In genomic region chr6:118551063-118551672, GRCh38 we compare ENCODE assay signal across 7 cellular contexts. TPM values are rescaled to one million over a fixed set of nuclear protein-coding genes. Genes with fewer than 3 reads are reported as not detected.
DNase-seq lines count a peak whose midpoint lies in the region; ATAC-seq and TF ChIP-seq lines count a peak whose summit lies in the region.

No MANE protein-coding gene starts in this region.

- H3K79me2 ChIP-seq in PC-3 (ENCODE audit: low read length): no peaks in the 10 kb centered on the region

- intact Hi-C loops in PC-3 (cut with micrococcal nuclease) (loop anchor here (1.0 to 5.0 kb wide), 4 partner anchors 42 to 709 kb away; no protein-coding TSS in a partner anchor), colonic mucosa (cut with DNase I) (no loop called here), uterus (cut with DNase I; ENCODE audit: low total_unique reads) (no loop called here)

- BruUV-seq in PC-3 (replicated peaks; lab: Mats Ljungman, UMichigan): no TSS peak

- H3K9ac ChIP-seq in PC-3 (ENCODE audit: low read length): no peak overlapping the region
- no peak overlapping the region for H3K9ac ChIP-seq in colonic mucosa (ENCODE audit: low read depth in 2 of 2, low read length in 2 of 2)

- POLR2A ChIA-PET in PC-3 (lab: Charles Lee; ENCODE audit: unreplicated experiment): no interaction called here

- H3K27me3 ChIP-seq in PC-3 (ENCODE audit: low read length): no peaks in the 10 kb centered on the region
- H3K27me3 ChIP-seq in colonic mucosa: no peaks in the 10 kb centered on the region
- H3K27me3 ChIP-seq in uterus: no peaks in the 10 kb centered on the region

- peak; percentile 95 for ATAC-seq in GM21447 (IDR thresholded peaks at IDR 0.05; ENCODE audit: unreplicated experiment)
- peak; percentile 53; the same call in 1 of the 2 replicates for ATAC-seq in PC-3

- H3K27ac ChIP-seq in PC-3 (ENCODE audit: low read length): no peak overlapping the region
- no peak overlapping the region for H3K27ac ChIP-seq in colonic mucosa
- peak overlapping the region; percentile 47 to 88 for H3K27ac ChIP-seq in uterus

- DNase-seq in GM03348 (ENCODE audit: low spot score): peak; percentile 46
- peak; percentile 37 for DNase-seq in HT-29 (ENCODE audit: low spot score)
- peak; percentile 56 for DNase-seq in PC-3
- DNase-seq in colonic mucosa: no peak
- peak; percentile 70 to 80 for DNase-seq in lung microvascular endothelial cell (ENCODE audit: low read depth in 2 of 2)
- no peak for DNase-seq in uterus

- H3K4me2 ChIP-seq in PC-3 (ENCODE audit: low read length): no peak overlapping the region

- no peaks in the 10 kb centered on the region for H3K9me2 ChIP-seq in PC-3 (replicated peaks; ENCODE audit: low read length)

- no peaks in the 10 kb centered on the region for H3F3A ChIP-seq in PC-3 (ENCODE audit: low read length, unreplicated experiment)

- H3K4me1 ChIP-seq in PC-3 (ENCODE audit: insufficient read depth, low read length) (no peaks in the 10 kb centered on the region), colonic mucosa (no peaks in the 10 kb centered on the region), uterus (no peaks in the 10 kb centered on the region)

- H3K4me3 ChIP-seq in PC-3 (ENCODE audit: low read length) (no peak overlapping the region), colonic mucosa (no peak overlapping the region), uterus (peak overlapping the region; percentile 18 to 31)

- no peaks in the 10 kb centered on the region for H4K20me1 ChIP-seq in PC-3 (ENCODE audit: low read length)

- CTCF ChIA-PET in PC-3 (lab: Charles Lee): no interaction called here

- H3K9me3 ChIP-seq in PC-3 (ENCODE audit: low read length): no peaks in the 10 kb centered on the region
- H3K9me3 ChIP-seq in colonic mucosa: no peaks in the 10 kb centered on the region
- H3K9me3 ChIP-seq in uterus: no peaks in the 10 kb centered on the region

- no peak overlapping the region for H2AFZ ChIP-seq in PC-3 (ENCODE audit: low read length)

- TF ChIP-seq CTCF in PC-3 (conservative IDR thresholded peaks at IDR 0.05; ENCODE audit: low read depth, low read length): peak; percentile 67
- TF ChIP-seq CTCF in colonic mucosa (IDR thresholded peaks at IDR 0.05): peak; percentile 25
- peak; percentile 54 to 71 (median 65) for TF ChIP-seq CTCF in uterus (IDR thresholded peaks at IDR 0.05)

- H3K36me3 ChIP-seq in PC-3 (ENCODE audit: low read depth, low read length) (no peaks in the 10 kb centered on the region), colonic mucosa (no peaks in the 10 kb centered on the region), uterus (no peaks in the 10 kb centered on the region)

- no peak for TF ChIP-seq POLR2A in uterus (IDR thresholded peaks at IDR 0.05)

RNA-seq across cellular contexts. Expression of gene PLN, which starts 3.1 kb away (rescaled TPM):
- total RNA-seq in HT-29 (2014; rRNA removed; shearing (Covaris generic)): not detected in 2 replicates
- total RNA-seq in PC-3 (2014; rRNA removed) (not detected in 2 replicates), colonic mucosa (10 to 100 TPM in 1 of 2 donors, 1 to 10 TPM in 1; 1.3 to 24.1 TPM), lung microvascular endothelial cell (under 0.01 TPM in 1 of 2 replicates, not detected in the other), uterus (100 to 1,000 TPM in 3 of 4 donors, 10 to 100 TPM in 1; 45.2 to 194 (median 155) TPM)

Comparison
In these comparisons a context has a peak if more than half of its experiments do, and no peak if none do; other contexts are left out.
1. DNase-seq: peak in GM03348 (single experiment), HT-29 (single experiment), PC-3 (single experiment) and lung microvascular endothelial cell (2 of 2); none in colonic mucosa (single experiment) and uterus (0 of 2).
2. H3K27ac ChIP-seq: peak in uterus (2 of 2); none in PC-3 (single experiment) and colonic mucosa (single experiment).
3. H3K4me3 ChIP-seq: peak in uterus (2 of 2); none in PC-3 (single experiment) and colonic mucosa (single experiment).
4. Peak in every context shown above with its lines, with median percentiles within 50 percentile points of each other: CTCF ChIP-seq.